ENCODE assay signal across 1 cellular context in the genomic region with DNA sequence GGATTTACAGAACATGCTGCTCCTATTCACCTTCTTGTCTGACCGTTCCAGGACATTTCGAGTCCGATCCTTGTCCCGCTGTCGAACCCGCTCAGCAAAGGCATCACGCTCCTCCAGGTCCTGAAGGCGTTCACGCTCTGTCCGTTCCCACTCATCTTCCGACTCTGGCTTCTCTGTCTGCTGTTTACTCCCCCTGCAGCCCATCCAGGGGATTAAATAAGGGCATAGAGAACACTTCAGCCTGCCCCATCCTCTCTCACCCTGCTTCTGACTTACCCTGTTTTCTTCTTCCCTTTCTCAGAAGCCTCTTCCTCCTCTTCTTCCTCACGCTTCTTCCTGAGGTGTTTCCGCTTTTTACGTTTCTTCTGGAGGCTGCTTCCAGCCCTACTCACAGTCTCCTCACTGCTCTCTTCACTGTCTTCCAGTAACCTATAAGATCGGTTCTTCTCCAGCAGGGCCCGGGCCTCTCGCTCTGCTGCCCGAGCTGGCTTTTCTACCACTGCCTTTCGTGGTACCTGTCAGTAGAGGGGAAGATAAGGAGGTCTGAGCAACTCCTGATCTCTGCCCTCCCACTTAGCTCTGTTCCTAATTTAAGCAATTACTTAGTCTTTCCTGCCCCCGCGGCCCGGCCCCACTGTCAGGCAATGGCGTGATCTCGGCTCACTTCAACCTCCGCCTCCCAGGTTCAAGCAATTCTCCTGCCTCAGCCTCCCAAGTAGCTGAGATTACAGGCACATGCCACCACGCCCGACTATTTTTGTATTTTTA.
TF ChIP-seq lines count a peak whose summit lies in the region.

No MANE protein-coding gene starts in this region.

TF ChIP-seq in HepG2, 621 proteins besides CTCF, POLR2A, EP300 and RAD21 (continued from another document and continues in another):
- TF ChIP-seq, protein P1, sequence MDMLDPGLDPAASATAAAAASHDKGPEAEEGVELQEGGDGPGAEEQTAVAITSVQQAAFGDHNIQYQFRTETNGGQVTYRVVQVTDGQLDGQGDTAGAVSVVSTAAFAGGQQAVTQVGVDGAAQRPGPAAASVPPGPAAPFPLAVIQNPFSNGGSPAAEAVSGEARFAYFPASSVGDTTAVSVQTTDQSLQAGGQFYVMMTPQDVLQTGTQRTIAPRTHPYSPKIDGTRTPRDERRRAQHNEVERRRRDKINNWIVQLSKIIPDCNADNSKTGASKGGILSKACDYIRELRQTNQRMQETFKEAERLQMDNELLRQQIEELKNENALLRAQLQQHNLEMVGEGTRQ (IDR thresholded peaks at IDR 0.05; ENCODE audit: low read depth, low read length): no peak
- TF ChIP-seq, protein P1 (CRISPR knock-in tag; IDR thresholded peaks at IDR 0.05; ENCODE audit: borderline replicate concordance): no peak
- TF ChIP-seq, protein P2, sequence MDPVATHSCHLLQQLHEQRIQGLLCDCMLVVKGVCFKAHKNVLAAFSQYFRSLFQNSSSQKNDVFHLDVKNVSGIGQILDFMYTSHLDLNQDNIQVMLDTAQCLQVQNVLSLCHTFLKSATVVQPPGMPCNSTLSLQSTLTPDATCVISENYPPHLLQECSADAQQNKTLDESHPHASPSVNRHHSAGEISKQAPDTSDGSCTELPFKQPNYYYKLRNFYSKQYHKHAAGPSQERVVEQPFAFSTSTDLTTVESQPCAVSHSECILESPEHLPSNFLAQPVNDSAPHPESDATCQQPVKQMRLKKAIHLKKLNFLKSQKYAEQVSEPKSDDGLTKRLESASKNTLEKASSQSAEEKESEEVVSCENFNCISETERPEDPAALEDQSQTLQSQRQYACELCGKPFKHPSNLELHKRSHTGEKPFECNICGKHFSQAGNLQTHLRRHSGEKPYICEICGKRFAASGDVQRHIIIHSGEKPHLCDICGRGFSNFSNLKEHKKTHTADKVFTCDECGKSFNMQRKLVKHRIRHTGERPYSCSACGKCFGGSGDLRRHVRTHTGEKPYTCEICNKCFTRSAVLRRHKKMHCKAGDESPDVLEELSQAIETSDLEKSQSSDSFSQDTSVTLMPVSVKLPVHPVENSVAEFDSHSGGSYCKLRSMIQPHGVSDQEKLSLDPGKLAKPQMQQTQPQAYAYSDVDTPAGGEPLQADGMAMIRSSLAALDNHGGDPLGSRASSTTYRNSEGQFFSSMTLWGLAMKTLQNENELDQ (CRISPR knock-in tag; IDR thresholded peaks at IDR 0.05; ENCODE audit: borderline replicate concordance): no peak
- TF ChIP-seq, protein P3, sequence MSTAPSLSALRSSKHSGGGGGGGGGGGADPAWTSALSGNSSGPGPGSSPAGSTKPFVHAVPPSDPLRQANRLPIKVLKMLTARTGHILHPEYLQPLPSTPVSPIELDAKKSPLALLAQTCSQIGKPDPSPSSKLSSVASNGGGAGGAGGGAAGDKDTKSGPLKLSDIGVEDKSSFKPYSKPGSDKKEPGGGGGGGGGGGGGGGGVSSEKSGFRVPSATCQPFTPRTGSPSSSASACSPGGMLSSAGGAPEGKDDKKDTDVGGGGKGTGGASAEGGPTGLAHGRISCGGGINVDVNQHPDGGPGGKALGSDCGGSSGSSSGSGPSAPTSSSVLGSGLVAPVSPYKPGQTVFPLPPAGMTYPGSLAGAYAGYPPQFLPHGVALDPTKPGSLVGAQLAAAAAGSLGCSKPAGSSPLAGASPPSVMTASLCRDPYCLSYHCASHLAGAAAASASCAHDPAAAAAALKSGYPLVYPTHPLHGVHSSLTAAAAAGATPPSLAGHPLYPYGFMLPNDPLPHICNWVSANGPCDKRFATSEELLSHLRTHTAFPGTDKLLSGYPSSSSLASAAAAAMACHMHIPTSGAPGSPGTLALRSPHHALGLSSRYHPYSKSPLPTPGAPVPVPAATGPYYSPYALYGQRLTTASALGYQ (CRISPR knock-in tag; IDR thresholded peaks at IDR 0.05): 0 out of 2 replicates have a peak, but pooled peaks have one; percentile 19
- TF ChIP-seq MXI1 (IDR thresholded peaks at IDR 0.05; ENCODE audit: borderline replicate concordance, low read depth, low read length) (no peak), ZNF468 (CRISPR knock-in tag; IDR thresholded peaks at IDR 0.05) (no peak), TBX2 (CRISPR knock-in tag; IDR thresholded peaks at IDR 0.05; ENCODE audit: borderline replicate concordance) (0 out of 2 replicates have a peak, but pooled peaks have one; percentile 14), ZNF326 (CRISPR knock-in tag; IDR thresholded peaks at IDR 0.05; ENCODE audit: borderline replicate concordance) (no peak), ZFP62 (CRISPR knock-in tag; IDR thresholded peaks at IDR 0.05) (no peak), ZNF878 (CRISPR knock-in tag; IDR thresholded peaks at IDR 0.05) (no peak), ZFX (CRISPR knock-in tag; IDR thresholded peaks at IDR 0.05; ENCODE audit: low read depth) (no peak), ZBTB7B (CRISPR knock-in tag; IDR thresholded peaks at IDR 0.05) (no peak), BRD4 (CRISPR knock-in tag; IDR thresholded peaks at IDR 0.05) (no peak), NR2C2 (CRISPR knock-in tag; IDR thresholded peaks at IDR 0.05; ENCODE audit: borderline replicate concordance) (no peak), ZNF772 (CRISPR knock-in tag; IDR thresholded peaks at IDR 0.05) (no peak), PITX1 (CRISPR knock-in tag; IDR thresholded peaks at IDR 0.05) (0 out of 2 replicates have a peak, but pooled peaks have one; percentile 57), SALL1 (CRISPR knock-in tag; IDR thresholded peaks at IDR 0.05) (peak; percentile 17; the same call in 1 of the 2 replicates), ZNF441 (CRISPR knock-in tag; IDR thresholded peaks at IDR 0.05; ENCODE audit: borderline replicate concordance) (no peak), ZNF773 (CRISPR knock-in tag; IDR thresholded peaks at IDR 0.05; ENCODE audit: borderline replicate concordance) (no peak), ZNF557 (CRISPR knock-in tag; IDR thresholded peaks at IDR 0.05) (no peak), ZNF720 (CRISPR knock-in tag; IDR thresholded peaks at IDR 0.05) (no peak)
- TF ChIP-seq, protein P4, sequence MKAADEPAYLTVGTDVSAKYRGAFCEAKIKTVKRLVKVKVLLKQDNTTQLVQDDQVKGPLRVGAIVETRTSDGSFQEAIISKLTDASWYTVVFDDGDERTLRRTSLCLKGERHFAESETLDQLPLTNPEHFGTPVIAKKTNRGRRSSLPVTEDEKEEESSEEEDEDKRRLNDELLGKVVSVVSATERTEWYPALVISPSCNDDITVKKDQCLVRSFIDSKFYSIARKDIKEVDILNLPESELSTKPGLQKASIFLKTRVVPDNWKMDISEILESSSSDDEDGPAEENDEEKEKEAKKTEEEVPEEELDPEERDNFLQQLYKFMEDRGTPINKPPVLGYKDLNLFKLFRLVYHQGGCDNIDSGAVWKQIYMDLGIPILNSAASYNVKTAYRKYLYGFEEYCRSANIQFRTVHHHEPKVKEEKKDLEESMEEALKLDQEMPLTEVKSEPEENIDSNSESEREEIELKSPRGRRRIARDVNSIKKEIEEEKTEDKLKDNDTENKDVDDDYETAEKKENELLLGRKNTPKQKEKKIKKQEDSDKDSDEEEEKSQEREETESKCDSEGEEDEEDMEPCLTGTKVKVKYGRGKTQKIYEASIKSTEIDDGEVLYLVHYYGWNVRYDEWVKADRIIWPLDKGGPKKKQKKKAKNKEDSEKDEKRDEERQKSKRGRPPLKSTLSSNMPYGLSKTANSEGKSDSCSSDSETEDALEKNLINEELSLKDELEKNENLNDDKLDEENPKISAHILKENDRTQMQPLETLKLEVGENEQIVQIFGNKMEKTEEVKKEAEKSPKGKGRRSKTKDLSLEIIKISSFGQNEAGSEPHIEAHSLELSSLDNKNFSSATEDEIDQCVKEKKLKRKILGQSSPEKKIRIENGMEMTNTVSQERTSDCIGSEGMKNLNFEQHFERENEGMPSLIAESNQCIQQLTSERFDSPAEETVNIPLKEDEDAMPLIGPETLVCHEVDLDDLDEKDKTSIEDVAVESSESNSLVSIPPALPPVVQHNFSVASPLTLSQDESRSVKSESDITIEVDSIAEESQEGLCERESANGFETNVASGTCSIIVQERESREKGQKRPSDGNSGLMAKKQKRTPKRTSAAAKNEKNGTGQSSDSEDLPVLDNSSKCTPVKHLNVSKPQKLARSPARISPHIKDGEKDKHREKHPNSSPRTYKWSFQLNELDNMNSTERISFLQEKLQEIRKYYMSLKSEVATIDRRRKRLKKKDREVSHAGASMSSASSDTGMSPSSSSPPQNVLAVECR (CRISPR knock-in tag; IDR thresholded peaks at IDR 0.05; ENCODE audit: borderline replicate concordance): no peak
- TF ChIP-seq, protein P5, sequence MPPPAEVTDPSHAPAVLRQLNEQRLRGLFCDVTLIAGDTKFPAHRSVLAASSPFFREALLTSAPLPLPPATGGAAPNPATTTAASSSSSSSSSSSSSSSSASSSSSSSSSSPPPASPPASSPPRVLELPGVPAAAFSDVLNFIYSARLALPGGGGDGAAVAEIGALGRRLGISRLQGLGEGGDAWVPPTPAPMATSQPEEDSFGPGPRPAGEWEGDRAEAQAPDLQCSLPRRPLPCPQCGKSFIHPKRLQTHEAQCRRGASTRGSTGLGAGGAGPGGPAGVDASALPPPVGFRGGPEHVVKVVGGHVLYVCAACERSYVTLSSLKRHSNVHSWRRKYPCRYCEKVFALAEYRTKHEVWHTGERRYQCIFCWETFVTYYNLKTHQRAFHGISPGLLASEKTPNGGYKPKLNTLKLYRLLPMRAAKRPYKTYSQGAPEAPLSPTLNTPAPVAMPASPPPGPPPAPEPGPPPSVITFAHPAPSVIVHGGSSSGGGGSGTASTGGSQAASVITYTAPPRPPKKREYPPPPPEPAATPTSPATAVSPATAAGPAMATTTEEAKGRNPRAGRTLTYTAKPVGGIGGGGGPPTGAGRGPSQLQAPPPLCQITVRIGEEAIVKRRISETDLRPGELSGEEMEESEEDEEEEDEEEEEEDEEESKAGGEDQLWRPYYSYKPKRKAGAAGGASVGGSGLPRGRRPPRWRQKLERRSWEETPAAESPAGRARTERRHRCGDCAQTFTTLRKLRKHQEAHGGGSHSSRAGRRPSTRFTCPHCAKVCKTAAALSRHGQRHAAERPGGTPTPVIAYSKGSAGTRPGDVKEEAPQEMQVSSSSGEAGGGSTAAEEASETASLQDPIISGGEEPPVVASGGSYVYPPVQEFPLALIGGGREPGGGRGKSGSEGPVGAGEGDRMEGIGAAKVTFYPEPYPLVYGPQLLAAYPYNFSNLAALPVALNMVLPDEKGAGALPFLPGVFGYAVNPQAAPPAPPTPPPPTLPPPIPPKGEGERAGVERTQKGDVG (CRISPR knock-in tag; IDR thresholded peaks at IDR 0.05; ENCODE audit: borderline replicate concordance): peak; percentile 74; the same call in 1 of the 2 replicates
- TF ChIP-seq, protein P6, sequence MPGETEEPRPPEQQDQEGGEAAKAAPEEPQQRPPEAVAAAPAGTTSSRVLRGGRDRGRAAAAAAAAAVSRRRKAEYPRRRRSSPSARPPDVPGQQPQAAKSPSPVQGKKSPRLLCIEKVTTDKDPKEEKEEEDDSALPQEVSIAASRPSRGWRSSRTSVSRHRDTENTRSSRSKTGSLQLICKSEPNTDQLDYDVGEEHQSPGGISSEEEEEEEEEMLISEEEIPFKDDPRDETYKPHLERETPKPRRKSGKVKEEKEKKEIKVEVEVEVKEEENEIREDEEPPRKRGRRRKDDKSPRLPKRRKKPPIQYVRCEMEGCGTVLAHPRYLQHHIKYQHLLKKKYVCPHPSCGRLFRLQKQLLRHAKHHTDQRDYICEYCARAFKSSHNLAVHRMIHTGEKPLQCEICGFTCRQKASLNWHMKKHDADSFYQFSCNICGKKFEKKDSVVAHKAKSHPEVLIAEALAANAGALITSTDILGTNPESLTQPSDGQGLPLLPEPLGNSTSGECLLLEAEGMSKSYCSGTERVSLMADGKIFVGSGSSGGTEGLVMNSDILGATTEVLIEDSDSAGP (CRISPR knock-in tag; IDR thresholded peaks at IDR 0.05; ENCODE audit: borderline replicate concordance): no peak
- TF ChIP-seq, protein P7, sequence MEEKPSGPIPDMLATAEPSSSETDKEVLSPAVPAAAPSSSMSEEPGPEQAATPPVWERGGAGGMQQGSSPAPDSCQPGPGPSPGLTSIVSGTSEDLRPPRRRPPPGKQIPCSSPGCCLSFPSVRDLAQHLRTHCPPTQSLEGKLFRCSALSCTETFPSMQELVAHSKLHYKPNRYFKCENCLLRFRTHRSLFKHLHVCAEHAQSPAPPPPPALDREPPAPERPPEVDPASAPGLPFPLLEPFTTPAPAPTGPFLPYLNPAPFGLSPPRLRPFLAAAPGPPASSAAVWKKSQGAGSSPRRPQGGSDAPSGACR (CRISPR knock-in tag; IDR thresholded peaks at IDR 0.05): no peak
- TF ChIP-seq, protein P8, sequence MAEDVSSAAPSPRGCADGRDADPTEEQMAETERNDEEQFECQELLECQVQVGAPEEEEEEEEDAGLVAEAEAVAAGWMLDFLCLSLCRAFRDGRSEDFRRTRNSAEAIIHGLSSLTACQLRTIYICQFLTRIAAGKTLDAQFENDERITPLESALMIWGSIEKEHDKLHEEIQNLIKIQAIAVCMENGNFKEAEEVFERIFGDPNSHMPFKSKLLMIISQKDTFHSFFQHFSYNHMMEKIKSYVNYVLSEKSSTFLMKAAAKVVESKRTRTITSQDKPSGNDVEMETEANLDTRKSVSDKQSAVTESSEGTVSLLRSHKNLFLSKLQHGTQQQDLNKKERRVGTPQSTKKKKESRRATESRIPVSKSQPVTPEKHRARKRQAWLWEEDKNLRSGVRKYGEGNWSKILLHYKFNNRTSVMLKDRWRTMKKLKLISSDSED (CRISPR knock-in tag; IDR thresholded peaks at IDR 0.05): no peak
- TF ChIP-seq, protein P9, sequence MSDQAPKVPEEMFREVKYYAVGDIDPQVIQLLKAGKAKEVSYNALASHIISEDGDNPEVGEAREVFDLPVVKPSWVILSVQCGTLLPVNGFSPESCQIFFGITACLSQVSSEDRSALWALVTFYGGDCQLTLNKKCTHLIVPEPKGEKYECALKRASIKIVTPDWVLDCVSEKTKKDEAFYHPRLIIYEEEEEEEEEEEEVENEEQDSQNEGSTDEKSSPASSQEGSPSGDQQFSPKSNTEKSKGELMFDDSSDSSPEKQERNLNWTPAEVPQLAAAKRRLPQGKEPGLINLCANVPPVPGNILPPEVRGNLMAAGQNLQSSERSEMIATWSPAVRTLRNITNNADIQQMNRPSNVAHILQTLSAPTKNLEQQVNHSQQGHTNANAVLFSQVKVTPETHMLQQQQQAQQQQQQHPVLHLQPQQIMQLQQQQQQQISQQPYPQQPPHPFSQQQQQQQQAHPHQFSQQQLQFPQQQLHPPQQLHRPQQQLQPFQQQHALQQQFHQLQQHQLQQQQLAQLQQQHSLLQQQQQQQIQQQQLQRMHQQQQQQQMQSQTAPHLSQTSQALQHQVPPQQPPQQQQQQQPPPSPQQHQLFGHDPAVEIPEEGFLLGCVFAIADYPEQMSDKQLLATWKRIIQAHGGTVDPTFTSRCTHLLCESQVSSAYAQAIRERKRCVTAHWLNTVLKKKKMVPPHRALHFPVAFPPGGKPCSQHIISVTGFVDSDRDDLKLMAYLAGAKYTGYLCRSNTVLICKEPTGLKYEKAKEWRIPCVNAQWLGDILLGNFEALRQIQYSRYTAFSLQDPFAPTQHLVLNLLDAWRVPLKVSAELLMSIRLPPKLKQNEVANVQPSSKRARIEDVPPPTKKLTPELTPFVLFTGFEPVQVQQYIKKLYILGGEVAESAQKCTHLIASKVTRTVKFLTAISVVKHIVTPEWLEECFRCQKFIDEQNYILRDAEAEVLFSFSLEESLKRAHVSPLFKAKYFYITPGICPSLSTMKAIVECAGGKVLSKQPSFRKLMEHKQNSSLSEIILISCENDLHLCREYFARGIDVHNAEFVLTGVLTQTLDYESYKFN (CRISPR knock-in tag; conservative IDR thresholded peaks at IDR 0.05): no peak
